In genomic region chrX:132390817-132391216, GRCh38 we compare ENCODE assay signal across 8 cellular contexts.
"Had no signal": no experiment of that assay in that cellular context is flagged by ENCODE, and none has a peak within 500 bp of the region (broad histone marks: within the 10 kb centered on the region; RNA-seq: fewer than 3 reads in every experiment).

No MANE protein-coding gene starts in this region.

- H3K9me3 Mint-ChIP-seq: GM23338, H9, IgD-negative memory B cell had no signal

- H2AFZ ChIP-seq: GM23338 had no signal

- DNase-seq: H9, HCEC 1CT, KBM-7 had no signal

- H3K4me3 ChIP-seq: GM23338 had no signal

- H3K27me3 Mint-ChIP-seq: IgD-negative memory B cell had no signal

- H3K27ac Mint-ChIP-seq: GM23338, H9, IgD-negative memory B cell had no signal

- H3K4me2 ChIP-seq: GM23338 had no signal

- FAIRE-seq: H1, H54, HTR-8/SVneo had no signal

- H3K4me1 Mint-ChIP-seq: GM23338, H9, IgD-negative memory B cell had no signal

- H3K4me3 Mint-ChIP-seq: GM23338, H9, IgD-negative memory B cell had no signal
